16 cellular contexts compared by ENCODE assay signal in the genomic region with DNA sequence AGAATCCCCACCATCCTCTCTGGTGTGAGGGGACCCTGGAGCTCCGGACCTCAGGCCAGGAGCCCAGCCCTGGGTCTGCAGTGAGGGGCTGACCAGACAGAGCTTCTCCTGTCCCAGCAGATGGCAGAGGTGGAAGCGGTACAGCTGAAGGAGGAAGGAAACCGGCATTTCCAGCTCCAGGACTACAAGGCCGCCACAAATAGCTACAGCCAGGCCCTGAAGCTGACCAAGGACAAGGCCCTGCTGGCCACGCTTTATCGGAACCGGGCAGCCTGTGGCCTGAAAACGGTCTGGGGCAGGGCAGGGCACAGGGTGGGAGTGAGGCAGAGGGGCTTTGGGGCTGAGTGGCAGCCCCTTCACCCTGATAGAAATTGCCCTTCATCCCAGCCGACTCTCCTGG. TPM values are rescaled to one million over a fixed set of nuclear protein-coding genes. Genes with fewer than 3 reads are reported as not detected.
"Had no signal": no experiment of that assay in that cellular context is flagged by ENCODE, and none has a peak within 500 bp of the region (broad histone marks: within the 10 kb centered on the region; RNA-seq: fewer than 3 reads in every experiment).

No MANE protein-coding gene starts in this region.

- H3K4me1 Mint-ChIP-seq: activated naive CD8-positive, alpha-beta T cell treated with anti-CD3 and anti-CD28 coated beads for 36 hours; natural killer cell had no signal

- H3K9me3 ChIP-seq: breast epithelium, gastroesophageal sphincter, prostate gland, thyroid gland had no signal

- H3K4me3 ChIP-seq: breast epithelium, gastroesophageal sphincter, prostate gland, skin epidermis, thyroid gland had no signal

- H3K27me3 Mint-ChIP-seq: activated naive CD8-positive, alpha-beta T cell treated with anti-CD3 and anti-CD28 coated beads for 36 hours had no signal

- ATAC-seq: gastroesophageal sphincter, natural killer cell had no signal

- H3K36me3 ChIP-seq: breast epithelium, gastroesophageal sphincter, prostate gland, thyroid gland had no signal

- H3K4me1 ChIP-seq: breast epithelium, gastroesophageal sphincter, prostate gland, thyroid gland had no signal

- DNase-seq: activated CD4-positive, alpha-beta T cell treated with anti-CD3 and anti-CD28 coated beads for 1 hour; activated CD4-positive, alpha-beta T cell treated with anti-CD3 and anti-CD28 coated beads, Interleukin-2, amount 50 U/mL, for 48 hours; activated gamma-delta T cell treated with Interleukin-2 at 50 U/mL for 16 hours; activated naive CD8-positive, alpha-beta T cell treated with anti-CD3 and anti-CD28 coated beads for 36 hours; activated T-cell treated with anti-CD3 and anti-CD28 coated beads, Interleukin-2, amount 50 U/mL, for 48 hours; aorta; hypothalamus; natural killer cell; occipital lobe; T-helper 2 cell; thyroid gland had no signal

- H3K4me3 Mint-ChIP-seq: activated naive CD8-positive, alpha-beta T cell treated with anti-CD3 and anti-CD28 coated beads for 36 hours; natural killer cell had no signal

- H3K36me3 Mint-ChIP-seq: activated naive CD8-positive, alpha-beta T cell treated with anti-CD3 and anti-CD28 coated beads for 36 hours; natural killer cell had no signal

- H3K27ac Mint-ChIP-seq: natural killer cell had no signal

- H3K9me3 Mint-ChIP-seq: activated naive CD8-positive, alpha-beta T cell treated with anti-CD3 and anti-CD28 coated beads for 36 hours; natural killer cell had no signal

- H3K27ac ChIP-seq: breast epithelium, gastroesophageal sphincter, prostate gland, thyroid gland had no signal

- H3K27me3 ChIP-seq: breast epithelium, thyroid gland had no signal

RNA-seq across cellular contexts. Expression of a gene that starts 0.5 kb away (rescaled TPM):
- total RNA-seq: aorta, breast epithelium, lung microvascular endothelial cell, thyroid gland had no signal

RNA-seq across cellular contexts. Expression of a gene that starts 26.7 kb away (rescaled TPM):
- total RNA-seq: activated naive CD8-positive, alpha-beta T cell treated with anti-CD3 and anti-CD28 coated beads for 36 hours; aorta; breast epithelium; gastroesophageal sphincter; lung microvascular endothelial cell; natural killer cell; occipital lobe; thyroid gland had no signal
- polyA plus RNA-seq: aorta had no signal

RNA-seq across cellular contexts. Expression of a gene that starts 46.0 kb away (rescaled TPM):
- total RNA-seq: activated naive CD8-positive, alpha-beta T cell treated with anti-CD3 and anti-CD28 coated beads for 36 hours; aorta; breast epithelium; gastroesophageal sphincter; lung microvascular endothelial cell; natural killer cell; occipital lobe; thyroid gland had no signal
- polyA plus RNA-seq: aorta had no signal
